ENCODE assay signal across 8 cellular contexts in the genomic region with DNA sequence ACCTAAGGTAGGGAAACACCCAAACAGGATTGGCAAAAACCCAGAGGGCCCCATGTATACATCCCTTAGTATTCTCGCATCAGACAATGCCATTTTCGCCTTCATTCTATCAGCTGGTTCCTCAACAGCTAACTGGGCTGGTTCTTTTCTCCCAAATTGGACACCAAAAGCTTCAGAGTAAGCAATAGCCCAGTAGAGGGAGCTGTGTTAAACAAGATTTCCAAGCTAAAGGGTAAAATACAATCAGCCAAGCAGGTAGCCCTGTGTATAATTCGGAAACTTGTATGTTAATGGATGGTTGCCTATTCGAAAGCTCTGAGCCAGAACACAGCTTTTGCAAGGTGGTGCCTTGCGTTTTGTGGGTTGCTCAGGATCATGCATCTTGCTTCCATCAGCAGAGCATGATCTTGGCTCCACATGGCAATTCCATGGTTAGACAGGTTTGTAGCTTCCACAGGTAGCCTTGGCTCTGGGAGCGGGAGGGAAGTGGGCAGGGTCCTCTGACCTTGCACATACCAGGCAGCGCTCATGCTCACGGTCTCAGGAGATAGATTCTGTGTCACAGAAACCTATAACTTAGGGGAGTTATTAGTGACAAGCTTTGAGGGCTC.
DNase-seq lines count a peak whose midpoint lies in the region; ATAC-seq and TF ChIP-seq lines count a peak whose summit lies in the region.

No MANE protein-coding gene starts in this region.

- H3K27ac ChIP-seq in liver (ENCODE audit: low read depth in 1 of 2, low read length in 2 of 2) = no peak overlapping the region

- no peaks in the 10 kb centered on the region for H3K9me3 ChIP-seq in liver (ENCODE audit: control insufficient read depth in 4 of 4, low read length in 3 of 4)

- no peak overlapping the region for H3K4me3 Mint-ChIP-seq in brain

- no peak overlapping the region for H3K4me3 ChIP-seq in liver (ENCODE audit: low read depth in 1 of 3, low read length in 3 of 3)

- TF ChIP-seq CTCF in brain (conservative IDR thresholded peaks at IDR 0.05) (peak; percentile 51 to 60), liver (IDR thresholded peaks at IDR 0.05; ENCODE audit: low read depth, low read length, missing input control) (peak; percentile 68)

- peaks cover 4 to 25% (median 12%) of the 10 kb centered on the region in 4 donors for H3K4me1 ChIP-seq in liver (ENCODE audit: control insufficient read depth in 4 of 4, insufficient read depth in 4 of 4, low read length in 3 of 4)

- intact Hi-C loops in sciatic nerve (cut with DNase I) = no loop called here

- H3K9ac ChIP-seq in liver (ENCODE audit: low read depth in 1 of 2, low read length in 2 of 2) = no peak overlapping the region

- peak; percentile 28 for ATAC-seq in GM21576 (IDR thresholded peaks at IDR 0.05; ENCODE audit: unreplicated experiment)
- no peak for ATAC-seq in GM18870 (IDR thresholded peaks at IDR 0.05; ENCODE audit: unreplicated experiment)
- no peak for ATAC-seq in GM21360 (IDR thresholded peaks at IDR 0.05; ENCODE audit: unreplicated experiment)
- ATAC-seq in sciatic nerve = no peak

- H3K36me3 ChIP-seq in liver (ENCODE audit: control insufficient read depth in 4 of 4, insufficient read depth in 3 of 4, low read depth in 1 of 4, low read length in 3 of 4) = no peaks in the 10 kb centered on the region

- 47% methylated on average over 8 of the region's 8 CpGs for WGBS in liver

- H3K36me3 Mint-ChIP-seq in brain = no peaks in the 10 kb centered on the region

- H3K27ac Mint-ChIP-seq in brain = no peak overlapping the region

- in situ Hi-C loops in Caki2 (cut with HindIII; ENCODE audit: low pct_unique_long_range_greater_than_20kb, low sequenced_read_pairs) = no loop called here

- H3K9me3 Mint-ChIP-seq in brain = peaks cover 0 to 3% (median 0%) of the 10 kb centered on the region in 5 experiments

- TF ChIP-seq RAD21 in liver (IDR thresholded peaks at IDR 0.05) = peak; percentile 87 to 92

- peaks cover 10% of the 10 kb centered on the region for H3K27me3 Mint-ChIP-seq in brain

- DNase-seq in Caki2 (ENCODE audit: low read depth) = peak; percentile 30
- DNase-seq in NCI-H146 (lab: John Stamatoyannopoulos, UW) = peak; percentile 83
- DNase-seq in sciatic nerve (ENCODE audit: low spot score) = no peak

- H3K4me1 Mint-ChIP-seq in brain = peaks cover 16% of the 10 kb centered on the region

- no peaks in the 10 kb centered on the region for H3K27me3 ChIP-seq in liver (ENCODE audit: control insufficient read depth in 4 of 4, insufficient read depth in 4 of 4, low read length in 3 of 4)

TF ChIP-seq in liver, 16 proteins besides CTCF, POLR2A, EP300 and RAD21:
- no peak for TF ChIP-seq NR2F2 (IDR thresholded peaks at IDR 0.05)
- no peak for TF ChIP-seq JUND (IDR thresholded peaks at IDR 0.05)
- TF ChIP-seq YY1 (IDR thresholded peaks at IDR 0.05) = no peak
